9 cellular contexts compared by ENCODE assay signal in genomic region chr7:148084138-148084537, GRCh38.
DNase-seq lines count a peak whose midpoint lies in the region; ATAC-seq, FAIRE-seq and TF ChIP-seq lines count a peak whose summit lies in the region.
"Had no signal": no experiment of that assay in that cellular context is flagged by ENCODE, and none has a peak within 500 bp of the region (broad histone marks: within the 10 kb centered on the region; RNA-seq: fewer than 3 reads in every experiment).

No MANE protein-coding gene starts in this region.

- no peaks in the 10 kb centered on the region for H3K79me2 ChIP-seq in astrocyte (ENCODE audit: insufficient read depth, low read length)

- H3K9me3 Mint-ChIP-seq in activated T-cell treated with anti-CD3 and anti-CD28 coated beads, Interleukin-2, amount 50 U/mL, for 24 hours, result no peaks in the 10 kb centered on the region
- H3K9me3 Mint-ChIP-seq in astrocyte (ENCODE audit: unreplicated experiment), result peaks cover 10% of the 10 kb centered on the region
- peaks cover 0 to 15% (median 0%) of the 10 kb centered on the region in 8 donors for H3K9me3 Mint-ChIP-seq in CD4-positive, alpha-beta memory T cell

- H2AFZ ChIP-seq in astrocyte (ENCODE audit: low read depth, low read length), result no peak overlapping the region

- no peaks in the 10 kb centered on the region for H4K20me1 ChIP-seq in astrocyte (ENCODE audit: insufficient read depth, low read length)

- POLR2A ChIA-PET in CD4-positive, alpha-beta memory T cell (lab: Charles Lee; ENCODE audit: partially characterized antibody), result no interaction called here

- no peaks in the 10 kb centered on the region for H3K27me3 ChIP-seq in astrocyte (ENCODE audit: insufficient read depth, low read length)
- no peaks in the 10 kb centered on the region for H3K27me3 ChIP-seq in CD4-positive, alpha-beta memory T cell (ENCODE audit: insufficient read depth, low read length)

- peak; percentile 53 for TF ChIP-seq CTCF in astrocyte (IDR thresholded peaks at IDR 0.05; ENCODE audit: insufficient read depth, low read depth, low read length)

- peak; percentile 58 for FAIRE-seq in astrocyte (lab: Jason Lieb, UNC)

- ATAC-seq in HG03097 (IDR thresholded peaks at IDR 0.05; ENCODE audit: low FRiP score, unreplicated experiment), result peak; percentile 65

- DNase-seq in activated T-cell treated with anti-CD3 and anti-CD28 coated beads, Interleukin-2, amount 50 U/mL, for 48 hours, result peak; percentile 18 to 20
- DNase-seq in activated T-cell treated with anti-CD3 and anti-CD28 coated beads, Interleukin-2, amount 50 U/mL, for 24 hours, result no peak
- peak; percentile 78 for DNase-seq in NCI-H345 (lab: John Stamatoyannopoulos, UW)
- DNase-seq in astrocyte (ENCODE audit: low read depth), result no peak
- DNase-seq in iPS-NIHi11 (ENCODE audit: low spot score), result peak; percentile 55
- peak in 41 of 49 donors; percentile 4 to 80 (median 54) for DNase-seq in substantia nigra (lab: John Stamatoyannopoulos, UW)
- no peak for DNase-seq in CD4-positive, alpha-beta memory T cell

- intact Hi-C loops in CD4-positive, alpha-beta memory T cell (cut with micrococcal nuclease), result no loop called here

- CTCF ChIA-PET in CD4-positive, alpha-beta memory T cell (lab: Charles Lee; ENCODE audit: partially characterized antibody), result no interaction called here

- no peaks in the 10 kb centered on the region for H3K4me1 ChIP-seq in astrocyte (ENCODE audit: insufficient read depth, low read length)
- no peaks in the 10 kb centered on the region for H3K4me1 ChIP-seq in CD4-positive, alpha-beta memory T cell (ENCODE audit: insufficient read depth, low read length)

- no peaks in the 10 kb centered on the region for H3K36me3 ChIP-seq in astrocyte (ENCODE audit: insufficient read depth, low read length)
- no peaks in the 10 kb centered on the region for H3K36me3 ChIP-seq in CD4-positive, alpha-beta memory T cell (ENCODE audit: insufficient read depth, low read length)

- no peak overlapping the region for H3K27ac Mint-ChIP-seq in activated T-cell treated with anti-CD3 and anti-CD28 coated beads, Interleukin-2, amount 50 U/mL, for 24 hours
- H3K27ac Mint-ChIP-seq in astrocyte (ENCODE audit: unreplicated experiment), result no peak overlapping the region
- H3K27ac Mint-ChIP-seq in CD4-positive, alpha-beta memory T cell, result no peak overlapping the region

- no peaks in the 10 kb centered on the region for H3K4me1 Mint-ChIP-seq in activated T-cell treated with anti-CD3 and anti-CD28 coated beads, Interleukin-2, amount 50 U/mL, for 24 hours (ENCODE audit: low read depth)
- H3K4me1 Mint-ChIP-seq in astrocyte (ENCODE audit: low read depth, unreplicated experiment), result no peaks in the 10 kb centered on the region
- no peaks in the 10 kb centered on the region for H3K4me1 Mint-ChIP-seq in CD4-positive, alpha-beta memory T cell
- H3K4me1 Mint-ChIP-seq: central memory CD8-positive, alpha-beta T cell had no signal

- no peak overlapping the region for H3K4me3 ChIP-seq in astrocyte (ENCODE audit: insufficient read depth, low read depth, low read length)
- no peak overlapping the region for H3K4me3 ChIP-seq in CD4-positive, alpha-beta memory T cell (ENCODE audit: low read length in 2 of 2)

- no peak overlapping the region for H3K9ac ChIP-seq in astrocyte (ENCODE audit: low read length)

- H3K36me3 Mint-ChIP-seq in activated T-cell treated with anti-CD3 and anti-CD28 coated beads, Interleukin-2, amount 50 U/mL, for 24 hours (ENCODE audit: low read depth), result no peaks in the 10 kb centered on the region
- H3K36me3 Mint-ChIP-seq in astrocyte (ENCODE audit: low read depth, unreplicated experiment), result no peaks in the 10 kb centered on the region
- no peaks in the 10 kb centered on the region for H3K36me3 Mint-ChIP-seq in CD4-positive, alpha-beta memory T cell

- H3K27me3 Mint-ChIP-seq in activated T-cell treated with anti-CD3 and anti-CD28 coated beads, Interleukin-2, amount 50 U/mL, for 24 hours, result peaks cover 7% of the 10 kb centered on the region
- H3K27me3 Mint-ChIP-seq in astrocyte (ENCODE audit: low read depth, unreplicated experiment), result no peaks in the 10 kb centered on the region
- peaks cover 0 to 5% of the 10 kb centered on the region in 2 donors for H3K27me3 Mint-ChIP-seq in CD4-positive, alpha-beta memory T cell
- H3K27me3 Mint-ChIP-seq: central memory CD8-positive, alpha-beta T cell had no signal

- no peak overlapping the region for H3K4me2 ChIP-seq in astrocyte (ENCODE audit: low read length)

- no peak overlapping the region for H3K4me3 Mint-ChIP-seq in activated T-cell treated with anti-CD3 and anti-CD28 coated beads, Interleukin-2, amount 50 U/mL, for 24 hours
- no peak overlapping the region for H3K4me3 Mint-ChIP-seq in astrocyte (ENCODE audit: unreplicated experiment)
- H3K4me3 Mint-ChIP-seq in CD4-positive, alpha-beta memory T cell, result no peak overlapping the region
- H3K4me3 Mint-ChIP-seq: central memory CD8-positive, alpha-beta T cell had no signal

- H3K27ac ChIP-seq in astrocyte (ENCODE audit: low read depth, low read length) (no peak overlapping the region), substantia nigra (ENCODE audit: low read depth, low read length, poor library complexity, severe bottlenecking) (no peak overlapping the region)
- H3K27ac ChIP-seq in CD4-positive, alpha-beta memory T cell (ENCODE audit: low read depth, low read length), result no peak overlapping the region

- peaks cover 3% of the 10 kb centered on the region for H3K9me3 ChIP-seq in astrocyte (ENCODE audit: insufficient read depth, low read depth, low read length)
- no peaks in the 10 kb centered on the region for H3K9me3 ChIP-seq in CD4-positive, alpha-beta memory T cell (ENCODE audit: control insufficient read depth in 1 of 2, low read length in 2 of 2)

Comparison
In these comparisons a context has a peak if more than half of its experiments do, and no peak if none do; other contexts are left out.
1. DNase-seq: peak in activated T-cell treated with anti-CD3 and anti-CD28 coated beads, Interleukin-2, amount 50 U/mL, for 48 hours (2 of 2), NCI-H345 (single experiment), iPS-NIHi11 (single experiment) and substantia nigra (41 of 49); none in activated T-cell treated with anti-CD3 and anti-CD28 coated beads, Interleukin-2, amount 50 U/mL, for 24 hours (single experiment), astrocyte (single experiment) and CD4-positive, alpha-beta memory T cell (0 of 5).